Comparison of ENCODE assay signal across 8 cellular contexts in the genomic region with DNA sequence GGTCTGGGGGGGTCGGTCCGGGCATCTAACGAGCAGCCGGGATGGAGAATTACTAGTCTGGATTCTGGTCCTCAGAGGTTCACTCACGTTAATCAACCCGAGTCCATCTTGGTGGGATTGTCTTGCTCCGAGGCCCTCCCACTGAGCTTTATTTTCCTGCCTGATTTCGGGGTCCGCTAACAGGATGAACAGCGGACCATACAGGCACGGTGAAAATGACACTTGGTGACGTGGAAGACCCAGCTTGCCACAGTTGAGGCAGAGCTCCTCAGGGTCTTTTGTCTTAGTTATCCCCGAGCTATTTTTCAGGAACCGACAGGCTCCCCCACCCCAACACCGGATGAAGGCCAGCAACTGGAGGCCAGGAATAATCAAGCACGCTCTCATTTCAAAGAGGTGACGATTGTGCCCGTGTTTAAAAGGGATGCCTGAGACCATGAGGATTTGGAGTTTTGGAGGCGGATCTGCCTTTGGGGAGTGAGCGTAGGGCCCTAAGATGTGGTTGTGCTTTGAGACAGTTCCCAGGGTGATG. TPM values are rescaled to one million over a fixed set of nuclear protein-coding genes. Genes with fewer than 3 reads are reported as not detected.
A peak's percentile ranks its signal among the peaks of the same experiment; 100 is the strongest.
DNase-seq lines count a peak whose midpoint lies in the region; ATAC-seq and TF ChIP-seq lines count a peak whose summit lies in the region.

No MANE protein-coding gene starts in this region.

- H3K9me3 ChIP-seq in right atrium auricular region, result no peaks in the 10 kb centered on the region
- no peaks in the 10 kb centered on the region for H3K9me3 ChIP-seq in prostate gland

- no peaks in the 10 kb centered on the region for H3K36me3 Mint-ChIP-seq in activated naive CD4-positive, alpha-beta T cell treated with anti-CD3 and anti-CD28 coated beads, Interleukin-2, amount 50 U/mL, for 72 hours

- TF ChIP-seq CTCF in right atrium auricular region (IDR thresholded peaks at IDR 0.05), result no peak
- no peak for TF ChIP-seq CTCF in prostate gland (IDR thresholded peaks at IDR 0.05)

- intact Hi-C loops in prostate gland (cut with DNase I), result loop anchor here (2.0 kb wide), 1 partner anchor 265 kb away; no protein-coding TSS in a partner anchor

- no peaks in the 10 kb centered on the region for H3K36me3 ChIP-seq in H7 (replicated peaks; ENCODE audit: control insufficient read depth, insufficient read depth, low read length)
- H3K36me3 ChIP-seq in right atrium auricular region, result no peaks in the 10 kb centered on the region
- no peaks in the 10 kb centered on the region for H3K36me3 ChIP-seq in prostate gland

- H3K27ac Mint-ChIP-seq in activated naive CD4-positive, alpha-beta T cell treated with anti-CD3 and anti-CD28 coated beads, Interleukin-2, amount 50 U/mL, for 72 hours, result peak overlapping the region in 1 of 2 donors; percentile 40

- H3K9me3 Mint-ChIP-seq in activated naive CD4-positive, alpha-beta T cell treated with anti-CD3 and anti-CD28 coated beads, Interleukin-2, amount 50 U/mL, for 72 hours, result no peaks in the 10 kb centered on the region

- H3K4me3 ChIP-seq in H7 (ENCODE audit: insufficient read depth, low read depth, low read length) (peak overlapping the region; percentile 49), right atrium auricular region (peak overlapping the region; percentile 48 to 63), prostate gland (peak overlapping the region; percentile 39 to 40)

- H3K27ac ChIP-seq in right atrium auricular region, result peak overlapping the region; percentile 78 to 81
- H3K27ac ChIP-seq in prostate gland, result peak overlapping the region; percentile 75 to 88

- no peaks in the 10 kb centered on the region; the same call in 1 of the 2 replicates for H3K27me3 ChIP-seq in H7 (ENCODE audit: control insufficient read depth, insufficient read depth, low read length)
- H3K27me3 ChIP-seq in right atrium auricular region, result no peaks in the 10 kb centered on the region
- H3K27me3 ChIP-seq in prostate gland (replicated peaks; ENCODE audit: insufficient read depth), result no peaks in the 10 kb centered on the region

- WGBS in prostate gland, result 30% methylated on average over 20 of the region's 20 CpGs

- H3K4me1 ChIP-seq in right atrium auricular region, result peaks cover 0 to 6% of the 10 kb centered on the region in 2 donors
- H3K4me1 ChIP-seq in prostate gland (replicated peaks), result no peaks in the 10 kb centered on the region

- peak; percentile 37 for DNase-seq in AG20443 (ENCODE audit: low spot score)
- DNase-seq in H7, result peak; percentile 12
- DNase-seq in activated naive CD4-positive, alpha-beta T cell treated with anti-CD3 and anti-CD28 coated beads, Interleukin-2, amount 50 U/mL, for 72 hours (ENCODE audit: low spot score in 2 of 2), result no peak
- no peak for DNase-seq in right atrium auricular region (ENCODE audit: low spot score)
- no peak for DNase-seq in prostate gland (ENCODE audit: low spot score)
- DNase-seq in SW480 (ENCODE audit: low spot score), result no peak
- no peak for DNase-seq in stimulated activated CD4-positive, alpha-beta T cell treated with anti-CD3 and anti-CD28 coated beads, Interleukin-12 subunit alpha, Interleukin-12 subunit beta, amount 100 ng/mL, for 4 hours
- no peak for DNase-seq in NCI-H2196 treated with DMSO at 0.1 percent for 48 hours (lab: John Stamatoyannopoulos, UW; ENCODE audit: unreplicated experiment)

- ATAC-seq in activated naive CD4-positive, alpha-beta T cell treated with anti-CD3 and anti-CD28 coated beads, Interleukin-2, amount 50 U/mL, for 72 hours, result peak; percentile 17 to 23

- TF ChIP-seq POLR2A in prostate gland (IDR thresholded peaks at IDR 0.05), result no peak

RNA-seq across cellular contexts. Expression of gene LRRD1, which starts 0.5 kb away (rescaled TPM):
- not detected in 2 replicates for total RNA-seq in H7 (2014; rRNA removed; shearing (Covaris generic))
- total RNA-seq in activated naive CD4-positive, alpha-beta T cell treated with anti-CD3 and anti-CD28 coated beads, Interleukin-2, amount 50 U/mL, for 72 hours, result not detected
- under 1 TPM in 1 of 2 donors, not detected in 1; 0.30 TPM for total RNA-seq in right atrium auricular region
- total RNA-seq in prostate gland, result under 1 TPM in 1 of 2 donors, not detected in 1; 0.40 TPM

RNA-seq across cellular contexts. Expression of gene CYP51A1, which starts 45.2 kb away (rescaled TPM):
- total RNA-seq in H7 (2014; rRNA removed; shearing (Covaris generic)), result 99.5 and 110 TPM in 2 replicates
- total RNA-seq in activated naive CD4-positive, alpha-beta T cell treated with anti-CD3 and anti-CD28 coated beads, Interleukin-2, amount 50 U/mL, for 72 hours, result 10 to 100 TPM; 25.5 to 46.5 TPM
- total RNA-seq in right atrium auricular region, result 10 to 100 TPM; 23.0 to 31.2 TPM
- total RNA-seq in prostate gland, result 100 to 1,000 TPM in 1 of 2 donors, 10 to 100 TPM in 1; 51.6 to 121 TPM

Comparison
In these comparisons a context has a peak if more than half of its experiments do, and no peak if none do; other contexts are left out.
1. DNase-seq: peak in AG20443 (single experiment) and H7 (single experiment); none in activated naive CD4-positive, alpha-beta T cell treated with anti-CD3 and anti-CD28 coated beads, Interleukin-2, amount 50 U/mL, for 72 hours (0 of 2), right atrium auricular region (single experiment), prostate gland (single experiment), SW480 (single experiment), stimulated activated CD4-positive, alpha-beta T cell treated with anti-CD3 and anti-CD28 coated beads, Interleukin-12 subunit alpha, Interleukin-12 subunit beta, amount 100 ng/mL, for 4 hours (single experiment) and NCI-H2196 treated with DMSO at 0.1 percent for 48 hours (single experiment).
2. Peak in every context shown above with its lines, with median percentiles within 50 percentile points of each other: H3K4me3 ChIP-seq.